8 cellular contexts compared by ENCODE assay signal in genomic region chr5:107673106-107673367, GRCh38. TPM values are rescaled to one million over a fixed set of nuclear protein-coding genes. Genes with fewer than 3 reads are reported as not detected.
DNase-seq lines count a peak whose midpoint lies in the region; ATAC-seq and TF ChIP-seq lines count a peak whose summit lies in the region.

No MANE protein-coding gene starts in this region.

- H3K27me3 ChIP-seq in CD4-positive, CD25-positive, alpha-beta regulatory T cell (ENCODE audit: control insufficient read depth, insufficient read depth, low read length): peaks cover 28% of the 10 kb centered on the region

- H3K27me3 Mint-ChIP-seq in CD4-positive, CD25-positive, alpha-beta regulatory T cell: peaks cover 62% of the 10 kb centered on the region
- H3K27me3 Mint-ChIP-seq in dendritic cell treated with granulocyte-macrophage colony-stimulating factor and Interleukin-4, amounts not matched to agents 40 ng/mL and 50 ng/mL, for 4 days: peaks cover 78% of the 10 kb centered on the region
- H3K27me3 Mint-ChIP-seq in nephron progenitor cell (ENCODE audit: low read depth, poor library complexity): no peaks in the 10 kb centered on the region

- H3K9me3 ChIP-seq in CD4-positive, CD25-positive, alpha-beta regulatory T cell (ENCODE audit: control insufficient read depth in 2 of 2, low read length in 2 of 2): no peaks in the 10 kb centered on the region

- peaks cover 0 to 39% (median 7%) of the 10 kb centered on the region in 4 donors for H3K4me1 Mint-ChIP-seq in CD4-positive, CD25-positive, alpha-beta regulatory T cell
- H3K4me1 Mint-ChIP-seq in dendritic cell treated with granulocyte-macrophage colony-stimulating factor and Interleukin-4, amounts not matched to agents 40 ng/mL and 50 ng/mL, for 4 days (ENCODE audit: low read depth): peaks cover 48% of the 10 kb centered on the region
- H3K4me1 Mint-ChIP-seq in nephron progenitor cell: peaks cover 54% of the 10 kb centered on the region

- no peak for ATAC-seq in CD4-positive, CD25-positive, alpha-beta regulatory T cell (ENCODE audit: low read depth in 2 of 2)
- ATAC-seq in HG03045 (IDR thresholded peaks at IDR 0.05; ENCODE audit: unreplicated experiment): no peak
- ATAC-seq in HG02678 (IDR thresholded peaks at IDR 0.05; ENCODE audit: unreplicated experiment): no peak

- no peak overlapping the region for H3K27ac Mint-ChIP-seq in CD4-positive, CD25-positive, alpha-beta regulatory T cell
- H3K27ac Mint-ChIP-seq in dendritic cell treated with granulocyte-macrophage colony-stimulating factor and Interleukin-4, amounts not matched to agents 40 ng/mL and 50 ng/mL, for 4 days: no peak overlapping the region
- peak overlapping the region; percentile 76 for H3K27ac Mint-ChIP-seq in nephron progenitor cell

- DNase-seq in CD4-positive, CD25-positive, alpha-beta regulatory T cell: peak in 1 of 3 donors; percentile 16
- no peak for DNase-seq in LNCaP clone FGC (ENCODE audit: low read depth)
- no peak for DNase-seq in nephron progenitor cell
- no peak for DNase-seq in NCI-H524 (lab: John Stamatoyannopoulos, UW)
- no peak for DNase-seq in nucleus accumbens (lab: John Stamatoyannopoulos, UW)

- H3K36me3 ChIP-seq in CD4-positive, CD25-positive, alpha-beta regulatory T cell (ENCODE audit: control insufficient read depth, insufficient read depth, low read length): no peaks in the 10 kb centered on the region

- intact Hi-C loops in dendritic cell treated with granulocyte-macrophage colony-stimulating factor and Interleukin-4, amounts not matched to agents 40 ng/mL and 50 ng/mL, for 4 days (cut with micrococcal nuclease): loop anchor here (10.0 kb wide), 1 partner anchor 672 kb away; no protein-coding TSS in a partner anchor

- peaks cover 41% of the 10 kb centered on the region for H3K4me1 ChIP-seq in CD4-positive, CD25-positive, alpha-beta regulatory T cell (ENCODE audit: control insufficient read depth, insufficient read depth, low read length, poor library complexity, severe bottlenecking)

- peak overlapping the region; percentile 24 for H3K4me3 ChIP-seq in CD4-positive, CD25-positive, alpha-beta regulatory T cell (ENCODE audit: low read depth, low read length)
- H3K4me3 ChIP-seq in LNCaP clone FGC (ENCODE audit: low read depth, low read length): peak overlapping the region; percentile 87

- TF ChIP-seq CTCF in LNCaP clone FGC (IDR thresholded peaks at IDR 0.05; ENCODE audit: control insufficient read depth, extremely low read depth, insufficient read depth) (no peak), nephron progenitor cell (IDR thresholded peaks at IDR 0.05) (no peak)

- H3K9me3 Mint-ChIP-seq in CD4-positive, CD25-positive, alpha-beta regulatory T cell: peaks cover 0 to 5% (median 0%) of the 10 kb centered on the region in 7 donors
- H3K9me3 Mint-ChIP-seq in dendritic cell treated with granulocyte-macrophage colony-stimulating factor and Interleukin-4, amounts not matched to agents 40 ng/mL and 50 ng/mL, for 4 days: no peaks in the 10 kb centered on the region
- H3K9me3 Mint-ChIP-seq in nephron progenitor cell: no peaks in the 10 kb centered on the region

- H3K4me3 Mint-ChIP-seq in CD4-positive, CD25-positive, alpha-beta regulatory T cell: peak overlapping the region; percentile 29 to 84 (median 78)
- peak overlapping the region; percentile 69 for H3K4me3 Mint-ChIP-seq in dendritic cell treated with granulocyte-macrophage colony-stimulating factor and Interleukin-4, amounts not matched to agents 40 ng/mL and 50 ng/mL, for 4 days
- H3K4me3 Mint-ChIP-seq in nephron progenitor cell: peak overlapping the region; percentile 94

- H3K27ac ChIP-seq in CD4-positive, CD25-positive, alpha-beta regulatory T cell (ENCODE audit: insufficient read depth, low read length, poor library complexity, severe bottlenecking): no peak overlapping the region

- no peaks in the 10 kb centered on the region for H3K36me3 Mint-ChIP-seq in CD4-positive, CD25-positive, alpha-beta regulatory T cell
- no peaks in the 10 kb centered on the region for H3K36me3 Mint-ChIP-seq in dendritic cell treated with granulocyte-macrophage colony-stimulating factor and Interleukin-4, amounts not matched to agents 40 ng/mL and 50 ng/mL, for 4 days (ENCODE audit: low read depth)
- no peaks in the 10 kb centered on the region for H3K36me3 Mint-ChIP-seq in nephron progenitor cell (ENCODE audit: low read depth)

RNA-seq across cellular contexts. Expression of gene EFNA5, which starts 2.3 kb away (rescaled TPM):
- total RNA-seq in CD4-positive, CD25-positive, alpha-beta regulatory T cell: not detected
- under 1 TPM in 1 of 4 donors, not detected in 3; 0.73 TPM for polyA plus RNA-seq in CD4-positive, CD25-positive, alpha-beta regulatory T cell
